9 cellular contexts compared by ENCODE assay signal in genomic region chr17:42928714-42929496, GRCh38. TPM values are rescaled to one million over a fixed set of nuclear protein-coding genes. Genes with fewer than 3 reads are reported as not detected.
DNase-seq lines count a peak whose midpoint lies in the region; ATAC-seq and TF ChIP-seq lines count a peak whose summit lies in the region.
"Had no signal": no experiment of that assay in that cellular context is flagged by ENCODE, and none has a peak within 500 bp of the region (broad histone marks: within the 10 kb centered on the region; RNA-seq: fewer than 3 reads in every experiment).

No MANE protein-coding gene starts in this region.

- H3K4me3 ChIP-seq in Caco-2 (ENCODE audit: low read depth, low read length) (no peak overlapping the region), GM23338 (no peak overlapping the region), ovary (no peak overlapping the region)

- no peak for TF ChIP-seq EP300 in ovary (IDR thresholded peaks at IDR 0.05)

- H3K27me3 ChIP-seq in Caco-2 (replicated peaks; ENCODE audit: control insufficient read depth, insufficient read depth, low read length) = no peaks in the 10 kb centered on the region
- H3K27me3 ChIP-seq in GM23338 (ENCODE audit: insufficient read depth) = no peaks in the 10 kb centered on the region
- H3K27me3 ChIP-seq in foreskin keratinocyte = peaks cover 12% of the 10 kb centered on the region
- H3K27me3 ChIP-seq in ovary = no peaks in the 10 kb centered on the region

- no peak overlapping the region; the same call in 1 of the 2 replicates for H3K27ac ChIP-seq in GM23338 (ENCODE audit: low read depth)
- H3K27ac ChIP-seq in foreskin keratinocyte = no peak overlapping the region
- peak overlapping the region in 1 of 2 donors; percentile 32 for H3K27ac ChIP-seq in ovary

- no peaks in the 10 kb centered on the region for H3K36me3 ChIP-seq in Caco-2 (ENCODE audit: control insufficient read depth, insufficient read depth, low read length)
- no peaks in the 10 kb centered on the region for H3K36me3 ChIP-seq in GM23338 (ENCODE audit: insufficient read depth)
- H3K36me3 ChIP-seq in ovary = no peaks in the 10 kb centered on the region

- no peaks in the 10 kb centered on the region for H3K9me3 ChIP-seq in Caco-2
- H3K9me3 ChIP-seq in ovary = no peaks in the 10 kb centered on the region

- H2AFZ ChIP-seq in GM23338 = peak overlapping the region; percentile 43

- ATAC-seq in GM23338 (peak; percentile 97), foreskin keratinocyte (peak; percentile 64), HG03108 (IDR thresholded peaks at IDR 0.05; ENCODE audit: unreplicated experiment) (no peak), HG02973 (IDR thresholded peaks at IDR 0.05; ENCODE audit: unreplicated experiment) (no peak)

- no peaks in the 10 kb centered on the region for H3K79me2 ChIP-seq in GM23338 (replicated peaks; ENCODE audit: insufficient read depth)

- intact Hi-C loops in Caco-2 (cut with micrococcal nuclease; ENCODE audit: unreplicated experiment) (loop anchor here (1.0 to 5.0 kb wide), 2 partner anchors 42 to 86 kb away; no protein-coding TSS in a partner anchor), ovary (cut with DNase I) (no loop called here)

- H3K4me1 ChIP-seq in Caco-2 (peaks cover 6% of the 10 kb centered on the region; the same call in 1 of the 2 replicates), GM23338 (ENCODE audit: insufficient read depth) (no peaks in the 10 kb centered on the region), foreskin keratinocyte (peaks cover 6% of the 10 kb centered on the region), ovary (ENCODE audit: insufficient read depth) (peaks cover 3% of the 10 kb centered on the region)

- no peaks in the 10 kb centered on the region for H4K20me1 ChIP-seq in GM23338 (replicated peaks; ENCODE audit: insufficient read depth)

- CTCF ChIA-PET in Caco-2 (lab: Charles Lee) = interaction anchor here (0.6 to 3.0 kb wide), 18 partner anchors 9 to 1435 kb away, joined by 3 to 25 read pairs (median 4); partner anchors contain the start of genes AOC2, BECN1, CNTD1 and COA3

- H3K4me3 Mint-ChIP-seq in Caco-2 (ENCODE audit: unreplicated experiment) (no peak overlapping the region), GM23338 (no peak overlapping the region)

- no peaks in the 10 kb centered on the region for H3K9me3 Mint-ChIP-seq in Caco-2 (ENCODE audit: unreplicated experiment)
- no peaks in the 10 kb centered on the region for H3K9me3 Mint-ChIP-seq in GM23338

- no peak overlapping the region for H3K4me2 ChIP-seq in GM23338

- H3K27me3 Mint-ChIP-seq in Caco-2 (ENCODE audit: insufficient read depth, unreplicated experiment) = no peaks in the 10 kb centered on the region
- H3K27me3 Mint-ChIP-seq in GM23338 (ENCODE audit: insufficient read depth, low read depth, poor library complexity) = peaks cover 1% of the 10 kb centered on the region

- H3K9me2 ChIP-seq in GM23338 (ENCODE audit: insufficient read depth) = no peaks in the 10 kb centered on the region

- TF ChIP-seq CTCF in Caco-2 (IDR thresholded peaks at IDR 0.05; ENCODE audit: insufficient read depth in 1 of 2, low read depth in 1 of 2, low read length in 1 of 2, severe bottlenecking in 1 of 2, unreplicated experiment in 1 of 2) (peak; percentile 76), GM23338 (conservative IDR thresholded peaks at IDR 0.05; ENCODE audit: low read depth in 2 of 2) (peak; percentile 65 to 76), foreskin keratinocyte (conservative IDR thresholded peaks at IDR 0.05) (peak; percentile 74), ovary (IDR thresholded peaks at IDR 0.05) (peak in 2 of 3 donors; percentile 45 to 52)

- TF ChIP-seq POLR2A in ovary (IDR thresholded peaks at IDR 0.05) = no peak

- 30 to 38% (median 36%) methylated on average over 9 of the region's 9 CpGs for WGBS in ovary, 3 donors

- no peaks in the 10 kb centered on the region for H3F3A ChIP-seq in GM23338 (replicated peaks; ENCODE audit: low read depth)

- H3K36me3 Mint-ChIP-seq in Caco-2 (ENCODE audit: insufficient read depth, unreplicated experiment) (no peaks in the 10 kb centered on the region), GM23338 (ENCODE audit: low read depth) (no peaks in the 10 kb centered on the region)

- BruUV-seq in Caco-2 (replicated peaks; lab: Mats Ljungman, UMichigan) = no TSS peak

- H3K4me1 Mint-ChIP-seq in Caco-2 (ENCODE audit: low read depth, unreplicated experiment) = no peaks in the 10 kb centered on the region
- peaks cover 14% of the 10 kb centered on the region for H3K4me1 Mint-ChIP-seq in GM23338

- DNase-seq in Caco-2 (peak; percentile 62 to 73), GM23338 (ENCODE audit: low spot score) (peak; percentile 87), NCI-H526 (lab: John Stamatoyannopoulos, UW) (peak; percentile 15 to 72), foreskin keratinocyte (peak; percentile 64 to 75), ovary (peak in 3 of 5 donors; percentile 9 to 42 (median 22))
- peak; percentile 59 to 61 for DNase-seq in activated T-cell treated with anti-CD3 and anti-CD28 coated beads, Interleukin-2, amount 50 U/mL, for 48 hours

- POLR2A ChIA-PET in Caco-2 (lab: Charles Lee) = interaction anchor here (0.5 to 1.0 kb wide), 8 partner anchors 10 to 471 kb away, joined by 3 to 6 read pairs (median 5); partner anchors contain the start of genes BECN1 and RPL27

- H3K27ac Mint-ChIP-seq in Caco-2 (ENCODE audit: unreplicated experiment) (peak overlapping the region; percentile 8), GM23338 (peak overlapping the region; percentile 69)

TF ChIP-seq in GM23338, 12 proteins besides CTCF, POLR2A, EP300 and RAD21:
- TF ChIP-seq CREB1 (CRISPR knock-in tag; IDR thresholded peaks at IDR 0.05; ENCODE audit: low read depth) (0 out of 2 replicates have a peak, but pooled peaks have one; percentile 8), ZNF331 (CRISPR knock-in tag; IDR thresholded peaks at IDR 0.05; ENCODE audit: low read depth) (no peak)

RNA-seq across cellular contexts. Expression of gene G6PC1, which starts 28.3 kb away (rescaled TPM):
- not detected in 2 replicates for total RNA-seq in Caco-2 (2022)
- not detected in 2 replicates for total RNA-seq in GM23338 (2014; rRNA removed; shearing (Covaris generic))
- polyA plus RNA-seq in GM23338 (2016; fragmentation: Nextera tagmentation; extraction: Ambion mirVana) = not detected in 2 replicates
- not detected in 2 replicates for total RNA-seq in foreskin keratinocyte
- not detected in 2 replicates for polyA plus RNA-seq in foreskin keratinocyte
- 1 to 10 TPM in 1 of 7 donors, under 1 TPM in 1, not detected in 5; 0.69 to 1.7 TPM for total RNA-seq in ovary
- not detected for polyA plus RNA-seq in ovary
- total RNA-seq: activated CD8-positive, alpha-beta memory T cell treated with anti-CD3 and anti-CD28 coated beads for 36 hours had no signal

RNA-seq across cellular contexts. Expression of gene AARSD1, which starts 35.3 kb away (rescaled TPM):
- total RNA-seq in Caco-2 (2022) (69.0 and 76.2 TPM in 2 replicates), foreskin keratinocyte (35.1 and 37.7 TPM in 2 replicates), ovary (10 to 100 TPM; 17.8 to 51.4 (median 40.6) TPM)
- 25.7 and 28.4 TPM in 2 replicates for total RNA-seq in GM23338 (2014; rRNA removed; shearing (Covaris generic))
- polyA plus RNA-seq in GM23338 (2016; fragmentation: Nextera tagmentation; extraction: Ambion mirVana) (69.6 and 74.4 TPM in 2 replicates), foreskin keratinocyte (50.8 and 53.9 TPM in 2 replicates), ovary (10 to 100 TPM; 49.7 to 50.1 TPM)

RNA-seq across cellular contexts. Expression of gene PTGES3L, which starts 51.0 kb away (rescaled TPM):
- total RNA-seq in Caco-2 (2022) = 1.1 and 1.2 TPM in 2 replicates
- total RNA-seq in GM23338 (2014; rRNA removed; shearing (Covaris generic)) = 2.3 and 7.7 TPM in 2 replicates
- 2.0 and 2.5 TPM in 2 replicates for polyA plus RNA-seq in GM23338 (2016; fragmentation: Nextera tagmentation; extraction: Ambion mirVana)
- 0.14 and 0.17 TPM in 2 replicates for total RNA-seq in foreskin keratinocyte
- polyA plus RNA-seq in foreskin keratinocyte = 0.13 and 0.15 TPM in 2 replicates
- total RNA-seq in ovary = 1 to 10 TPM in 1 of 7 donors, under 1 TPM in 5, not detected in 1; 0.45 to 2.6 (median 0.66) TPM
- polyA plus RNA-seq in ovary = 1 to 10 TPM in 1 of 2 donors, under 1 TPM in 1; 0.56 to 2.1 TPM

RNA-seq across cellular contexts. Expression of gene RUNDC1, which starts 51.5 kb away (rescaled TPM):
- 17.6 and 18.2 TPM in 2 replicates for total RNA-seq in Caco-2 (2022)
- 11.1 and 11.9 TPM in 2 replicates for total RNA-seq in GM23338 (2014; rRNA removed; shearing (Covaris generic))
- polyA plus RNA-seq in GM23338 (2016; fragmentation: Nextera tagmentation; extraction: Ambion mirVana) = 6.1 and 6.9 TPM in 2 replicates
- 9.7 and 10.5 TPM in 2 replicates for total RNA-seq in foreskin keratinocyte
- 6.1 and 6.6 TPM in 2 replicates for polyA plus RNA-seq in foreskin keratinocyte
- total RNA-seq in ovary = 10 to 100 TPM in 5 of 7 donors, 1 to 10 TPM in 2; 8.2 to 19.4 (median 13.3) TPM
- 10 to 100 TPM in 1 of 2 donors, 1 to 10 TPM in 1; 6.1 to 12.1 TPM for polyA plus RNA-seq in ovary

Comparison
In these comparisons a context has a peak if more than half of its experiments do, and no peak if none do; other contexts are left out.
1. DNase-seq: peak in every context shown above with its lines; median percentile 87 in GM23338; 70 in foreskin keratinocyte; 68 in Caco-2; 60 in activated T-cell treated with anti-CD3 and anti-CD28 coated beads, Interleukin-2, amount 50 U/mL, for 48 hours; 44 in NCI-H526; 22 in ovary.
2. ATAC-seq: peak in GM23338 (single experiment) and foreskin keratinocyte (single experiment); none in HG03108 (single experiment) and HG02973 (single experiment).
3. Peak in every context shown above with its lines, with median percentiles within 50 percentile points of each other: CTCF ChIP-seq.